In genomic region chr6:111777357-111777756, GRCh38 we compare ENCODE assay signal across 13 cellular contexts.
DNase-seq lines count a peak whose midpoint lies in the region; ATAC-seq, FAIRE-seq and TF ChIP-seq lines count a peak whose summit lies in the region.
"Had no signal": no experiment of that assay in that cellular context is flagged by ENCODE, and none has a peak within 500 bp of the region (broad histone marks: within the 10 kb centered on the region; RNA-seq: fewer than 3 reads in every experiment).

No MANE protein-coding gene starts in this region.

- FAIRE-seq in kidney (lab: Jason Lieb, UNC) = no peak
- FAIRE-seq: keratinocyte had no signal

- H3K9me3 ChIP-seq in T-helper 17 cell (ENCODE audit: control insufficient read depth, low read length, poor library complexity, severe bottlenecking) (no peaks in the 10 kb centered on the region), kidney (ENCODE audit: control insufficient read depth in 1 of 2, low read length in 2 of 2) (no peaks in the 10 kb centered on the region), ascending aorta (no peaks in the 10 kb centered on the region)

- no peaks in the 10 kb centered on the region for H3K27me3 ChIP-seq in ascending aorta

- peak overlapping the region; percentile 43 for H3K4me3 Mint-ChIP-seq in T-helper 17 cell

- H3K36me3 ChIP-seq in kidney (ENCODE audit: control insufficient read depth in 1 of 2, insufficient read depth in 2 of 2, low read length in 2 of 2) = no peaks in the 10 kb centered on the region
- H3K36me3 ChIP-seq in ascending aorta = no peaks in the 10 kb centered on the region

- H3K9ac ChIP-seq in kidney (ENCODE audit: low read length in 2 of 2) = no peak overlapping the region

- peak overlapping the region; percentile 97 for H3K27ac Mint-ChIP-seq in T-helper 17 cell

- ATAC-seq in GM18499 (IDR thresholded peaks at IDR 0.05; ENCODE audit: insufficient read depth, unreplicated experiment) (peak; percentile 52), T-helper 17 cell (peak; percentile 73), left ventricle myocardium superior (peak; percentile 33), GM21381 (IDR thresholded peaks at IDR 0.05; ENCODE audit: unreplicated experiment) (no peak)

- POLR2A ChIA-PET in AG04449 (lab: Yijun Ruan, JAX) = no interaction called here

- intact Hi-C loops in left ventricle myocardium superior (cut with micrococcal nuclease) (loop anchor here (10.0 kb wide), 1 partner anchor 53 kb away; no protein-coding TSS in a partner anchor), kidney (cut with DNase I) (no loop called here), ascending aorta (cut with DNase I) (no loop called here)

- peak; percentile 18 for TF ChIP-seq CTCF in AG04449 (IDR thresholded peaks at IDR 0.05; ENCODE audit: insufficient read depth, low read length, missing control alignments)
- no peak for TF ChIP-seq CTCF in kidney (IDR thresholded peaks at IDR 0.05; ENCODE audit: borderline replicate concordance, extremely low read depth, insufficient read depth)
- no peak for TF ChIP-seq CTCF in ascending aorta (IDR thresholded peaks at IDR 0.05)

- H3K4me3 ChIP-seq in AG04449 (ENCODE audit: low read depth, low read length) (no peak overlapping the region), kidney (ENCODE audit: low read length in 2 of 2) (no peak overlapping the region), ascending aorta (no peak overlapping the region)

- no peak for DNase-seq in AG04449 (ENCODE audit: low read depth, low spot score)
- DNase-seq in T-helper 17 cell = no peak
- no peak for DNase-seq in left ventricle myocardium superior
- DNase-seq in kidney = no peak
- DNase-seq in ascending aorta (ENCODE audit: low spot score in 2 of 2) = no peak
- DNase-seq in NCI-H2196 treated with DMSO at 0.1 percent for 48 hours (lab: John Stamatoyannopoulos, UW; ENCODE audit: unreplicated experiment) = no peak
- DNase-seq: activated CD4-positive, alpha-beta T cell treated with anti-CD3 and anti-CD28 coated beads for 4 hours; DMS153; NCI-H446; trophoblast cell had no signal

- peaks cover 2% of the 10 kb centered on the region for H3K36me3 Mint-ChIP-seq in T-helper 17 cell (ENCODE audit: low read depth)

- H3K27ac ChIP-seq in kidney (ENCODE audit: low read depth in 2 of 2, low read length in 2 of 2) = no peak overlapping the region
- no peak overlapping the region for H3K27ac ChIP-seq in ascending aorta

- CTCF ChIA-PET in AG04449 (lab: Yijun Ruan, JAX) = interaction anchor here (1.0 to 2.3 kb wide), 4 partner anchors 12 to 266 kb away, joined by 3 to 10 read pairs (median 4); no protein-coding TSS in a partner anchor

- H3K27me3 Mint-ChIP-seq in T-helper 17 cell = no peaks in the 10 kb centered on the region

- peaks cover 62% of the 10 kb centered on the region for H3K4me1 Mint-ChIP-seq in T-helper 17 cell

- H3K4me1 ChIP-seq in kidney (ENCODE audit: control insufficient read depth in 1 of 2, insufficient read depth in 1 of 2, low read depth in 1 of 2, low read length in 2 of 2) (no peaks in the 10 kb centered on the region), ascending aorta (peaks cover 0 to 4% of the 10 kb centered on the region in 2 donors)
